ENCODE assay signal across 20 cellular contexts in the genomic region with DNA sequence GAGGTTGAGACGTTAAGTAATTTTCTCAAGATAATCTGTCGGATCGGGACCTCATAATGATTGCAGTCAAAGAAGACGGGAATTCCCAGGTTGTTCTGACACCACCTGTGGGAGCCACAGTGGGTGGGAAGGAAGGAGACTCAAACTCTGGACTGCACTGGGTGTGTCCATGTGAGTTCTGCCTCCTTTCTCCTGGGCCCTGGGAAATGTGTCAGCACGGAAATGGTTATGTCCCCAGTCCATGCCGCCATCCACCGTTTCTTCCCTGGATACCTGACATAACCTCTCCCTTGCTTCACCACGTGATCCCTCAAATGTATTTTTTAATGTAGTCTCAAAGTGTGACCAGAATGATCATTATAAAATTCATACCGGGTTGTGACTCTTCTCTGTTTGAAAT.
DNase-seq lines count a peak whose midpoint lies in the region; FAIRE-seq and TF ChIP-seq lines count a peak whose summit lies in the region.
"Had no signal": no experiment of that assay in that cellular context is flagged by ENCODE, and none has a peak within 500 bp of the region (broad histone marks: within the 10 kb centered on the region; RNA-seq: fewer than 3 reads in every experiment).

No MANE protein-coding gene starts in this region.

- TF ChIP-seq POLR2A in H1 (IDR thresholded peaks at IDR 0.05; ENCODE audit: control extremely low read depth in 1 of 2, low read depth in 2 of 2, low read length in 2 of 2) (no peak), transverse colon (IDR thresholded peaks at IDR 0.05) (no peak)

- H3K23me2 ChIP-seq in H1 (ENCODE audit: low read depth, low read length) = no peaks in the 10 kb centered on the region

- H3K4me2 ChIP-seq in H1 (ENCODE audit: insufficient read depth in 1 of 2, low read depth in 2 of 2, low read length in 2 of 2) (no peak overlapping the region), mesendoderm (ENCODE audit: low read length) (no peak overlapping the region)

- WGBS in HUES64 = 84% methylated on average over 7 of the region's 9 CpGs
- 84% methylated on average over 9 of the region's 9 CpGs; no CpG with 5 or more reads in 1 of the 2 experiments for WGBS in H1 (ENCODE audit: extremely low coverage in 1 of 2, insufficient coverage in 1 of 2, insufficient read length in 1 of 2, insufficient replicate concordance in 2 of 2, low coverage in 1 of 2, low lambda C conversion rate in 2 of 2, missing lambda C conversion rate in 1 of 2), 2 experiments
- WGBS in mesendoderm (ENCODE audit: extremely low coverage, insufficient coverage, low lambda C conversion rate) = no CpG with 5 or more reads among the region's 9 CpGs
- WGBS in transverse colon (ENCODE audit: low coverage in 1 of 2), 2 donors = 65 to 73% methylated on average over 6 to 9 of the region's 9 CpGs

- H3K9ac ChIP-seq in HUES64 (ENCODE audit: low read depth, low read length) (no peak overlapping the region), H1 (replicated peaks in 1 of 4; ENCODE audit: extremely low read depth in 1 of 4, low read depth in 3 of 4, low read length in 3 of 4) (no peak overlapping the region), mesendoderm (ENCODE audit: low read length) (no peak overlapping the region)

- DNase-seq in H1 (ENCODE audit: low read depth in 1 of 2, low spot score in 2 of 2) (no peak), mesendoderm (no peak), transverse colon (peak; percentile 21), NCI-H2196 (lab: John Stamatoyannopoulos, UW; ENCODE audit: unreplicated experiment) (no peak), SHP77 (lab: John Stamatoyannopoulos, UW) (no peak)
- DNase-seq in activated naive CD4-positive, alpha-beta T cell treated with anti-CD3 and anti-CD28 coated beads, Interleukin-2, amount 50 U/mL, for 16 hours = no peak
- DNase-seq: BE2C; C1 segment of cervical spinal cord; CD4-positive, CD25-positive, alpha-beta regulatory T cell; CD8-positive, alpha-beta memory T cell; COR-L47; DMS 273 treated with DMSO at 0.1 percent for 48 hours; DMS53; DND-41; EL; GOT3 had no signal

- H4K20me1 ChIP-seq in H1 (replicated peaks in 1 of 2; ENCODE audit: control insufficient read depth in 1 of 2, insufficient read depth in 2 of 2, low read length in 2 of 2) = no peaks in the 10 kb centered on the region

- TF ChIP-seq EP300 in H1 (IDR thresholded peaks at IDR 0.05; ENCODE audit: borderline replicate concordance in 1 of 2, low read depth in 2 of 2, low read length in 2 of 2) (no peak), transverse colon (IDR thresholded peaks at IDR 0.05; ENCODE audit: low read depth) (no peak)

- intact Hi-C loops in transverse colon (cut with DNase I; ENCODE audit: low total_unique reads) = no loop called here

- H2BK120ac ChIP-seq in H1 (replicated peaks; ENCODE audit: low read depth, low read length) (no peak overlapping the region), mesendoderm (ENCODE audit: low read depth, low read length) (no peak overlapping the region)

- FAIRE-seq in H1 (lab: Jason Lieb, UNC) = no peak
- FAIRE-seq: GM12878, HepG2 had no signal

- no peak overlapping the region for H4K8ac ChIP-seq in H1 (ENCODE audit: extremely low read depth, insufficient read depth, low read length)
- no peak overlapping the region for H4K8ac ChIP-seq in mesendoderm (ENCODE audit: low read depth, low read length)

- H4K5ac ChIP-seq in H1 (ENCODE audit: insufficient read length, low read depth, low read length) (no peak overlapping the region), mesendoderm (ENCODE audit: low read length) (no peak overlapping the region)

- H3K27me3 ChIP-seq in HUES64 (ENCODE audit: insufficient read depth, low read length) (no peaks in the 10 kb centered on the region; the same call in 1 of the 2 replicates), H1 (replicated peaks in 1 of 4; ENCODE audit: control insufficient read depth in 3 of 4, extremely low read depth in 1 of 4, insufficient read depth in 3 of 4, low read length in 3 of 4) (0 out of 7 replicates have a peak, but pooled peaks cover 0 to 3% (median 0%) of the 10 kb centered on the region in 4 experiments), mesendoderm (ENCODE audit: insufficient read depth, low read length, poor library complexity) (no peaks in the 10 kb centered on the region), transverse colon (no peaks in the 10 kb centered on the region)
- H3K27me3 ChIP-seq: BE2C had no signal

- H3K79me2 ChIP-seq in H1 (ENCODE audit: control insufficient read depth in 1 of 2, insufficient read depth in 2 of 2, low read length in 2 of 2) = no peaks in the 10 kb centered on the region
- H3K79me2 ChIP-seq in mesendoderm (ENCODE audit: control insufficient read depth, insufficient read depth, low read length) = no peaks in the 10 kb centered on the region

- no peak overlapping the region for H2BK5ac ChIP-seq in H1 (ENCODE audit: low read depth, low read length)
- peak overlapping the region; percentile 33 for H2BK5ac ChIP-seq in mesendoderm (ENCODE audit: low read length)

- H3K56ac ChIP-seq in H1 (replicated peaks; ENCODE audit: insufficient read length, low read depth, low read length) (no peak overlapping the region), mesendoderm (ENCODE audit: low read length) (peak overlapping the region; percentile 66)

- H3K27ac ChIP-seq in HUES64 (ENCODE audit: low read depth, low read length) (peak overlapping the region; percentile 36; the same call in 1 of the 2 replicates), H1 (ENCODE audit: low read depth, low read length) (no peak overlapping the region), mesendoderm (ENCODE audit: low read depth, low read length) (no peak overlapping the region), transverse colon (peak overlapping the region in 1 of 4 donors; percentile 38)

- CTCF ChIA-PET in H1 (lab: Charles Lee; ENCODE audit: partially characterized antibody) = interaction anchor here (0.7 to 5.1 kb wide), 3 partner anchors 11 to 165 kb away, joined by 3 to 21 read pairs (median 13); no protein-coding TSS in a partner anchor

- no peak for TF ChIP-seq CTCF in H1 (IDR thresholded peaks at IDR 0.05; ENCODE audit: control extremely low read depth in 1 of 3, insufficient read depth in 1 of 3, low read depth in 1 of 3, low read length in 3 of 3)
- TF ChIP-seq CTCF in transverse colon (IDR thresholded peaks at IDR 0.05) = no peak

- POLR2A ChIA-PET in H1 (lab: Charles Lee; ENCODE audit: partially characterized antibody) = no interaction called here

- peaks cover 31% of the 10 kb centered on the region for H3K4me1 ChIP-seq in HUES64 (ENCODE audit: insufficient read depth, low read length)
- H3K4me1 ChIP-seq in H1 (replicated peaks in 1 of 4; ENCODE audit: control insufficient read depth in 3 of 4, insufficient read depth in 4 of 4, low read length in 3 of 4) = peaks cover 3 to 16% (median 6%) of the 10 kb centered on the region in 4 experiments; a peak in 6 of 7 replicates
- H3K4me1 ChIP-seq in mesendoderm (ENCODE audit: control insufficient read depth, low read depth, low read length) = peaks cover 16% of the 10 kb centered on the region
- H3K4me1 ChIP-seq in transverse colon = no peaks in the 10 kb centered on the region
- H3K4me1 ChIP-seq: BE2C, HAP-1 had no signal

- in situ Hi-C loops in transverse colon (cut with MboI; ENCODE audit: low pct_ligation_motif_present in 1 of 4, low pct_unique_long_range_greater_than_20kb in 1 of 4, low sequenced_read_pairs in 3 of 4) = no loop called here

- H3K79me1 ChIP-seq in H1 (ENCODE audit: low read depth, low read length) = no peaks in the 10 kb centered on the region
- no peaks in the 10 kb centered on the region for H3K79me1 ChIP-seq in mesendoderm (ENCODE audit: low read length)

- H3K4me3 ChIP-seq in HUES64 (ENCODE audit: low read length) (no peak overlapping the region), H1 (ENCODE audit: extremely low read depth in 1 of 4, insufficient read depth in 2 of 4, low read depth in 3 of 4, low read length in 4 of 4) (no peak overlapping the region), mesendoderm (ENCODE audit: low read length) (no peak overlapping the region), transverse colon (no peak overlapping the region)
- H3K4me3 ChIP-seq: GM12878, HAP-1 had no signal

- no peaks in the 10 kb centered on the region for H3K9me3 ChIP-seq in HUES64 (ENCODE audit: insufficient read depth, low read depth, low read length)
- H3K9me3 ChIP-seq in H1 (ENCODE audit: insufficient read depth in 2 of 2, low read depth in 1 of 2, low read length in 1 of 2) = no peaks in the 10 kb centered on the region
- H3K9me3 ChIP-seq in transverse colon = no peaks in the 10 kb centered on the region
- H3K9me3 ChIP-seq: BE2C, HAP-1 had no signal

- H3K23ac ChIP-seq in H1 (ENCODE audit: insufficient read length) (no peak overlapping the region), mesendoderm (ENCODE audit: low read length) (no peak overlapping the region)

- H3K14ac ChIP-seq in H1 (ENCODE audit: insufficient read length) = no peak overlapping the region

- TF ChIP-seq RAD21 in H1 (IDR thresholded peaks at IDR 0.05 in 1 of 2, conservative IDR thresholded peaks at IDR 0.05 in 1 of 2; ENCODE audit: low read depth in 2 of 2, low read length in 2 of 2) = no peak

- no peaks in the 10 kb centered on the region for H3K36me3 ChIP-seq in HUES64 (ENCODE audit: insufficient read depth, low read length)
- no peaks in the 10 kb centered on the region for H3K36me3 ChIP-seq in H1 (ENCODE audit: control insufficient read depth in 2 of 4, insufficient read depth in 4 of 4, low read length in 3 of 4)
- no peaks in the 10 kb centered on the region for H3K36me3 ChIP-seq in mesendoderm (ENCODE audit: control insufficient read depth, insufficient read depth, low read length)
- no peaks in the 10 kb centered on the region for H3K36me3 ChIP-seq in transverse colon
- H3K36me3 ChIP-seq: BE2C, HAP-1 had no signal

- no peak overlapping the region for H2BK20ac ChIP-seq in H1 (ENCODE audit: low read length)

- H2BK15ac ChIP-seq in H1 (ENCODE audit: low read length) (no peak overlapping the region), mesendoderm (replicated peaks; ENCODE audit: low read depth) (no peak overlapping the region)

- no peak overlapping the region for H2AFZ ChIP-seq in H1 (ENCODE audit: low read length)

- H3K4ac ChIP-seq in H1 (replicated peaks; ENCODE audit: insufficient read length, low read depth, low read length) (no peak overlapping the region), mesendoderm (ENCODE audit: low read depth, low read length) (no peak overlapping the region)

- no peak overlapping the region for H2BK12ac ChIP-seq in H1 (ENCODE audit: low read depth, low read length)

- H3K18ac ChIP-seq in H1 (ENCODE audit: extremely low read depth, low read length) (no peak overlapping the region), mesendoderm (ENCODE audit: low read length) (no peak overlapping the region)

- peak overlapping the region; percentile 67; the same call in 1 of the 2 replicates for H2AK5ac ChIP-seq in H1 (ENCODE audit: low read depth, low read length)
- peak overlapping the region; percentile 82 for H2AK5ac ChIP-seq in mesendoderm (ENCODE audit: low read length)

- H4K91ac ChIP-seq in H1 (replicated peaks; ENCODE audit: insufficient read length, low read length) = no peak overlapping the region

TF ChIP-seq in H1, 55 proteins besides CTCF, POLR2A, EP300 and RAD21 (continues in another document):
- TF ChIP-seq CBX8 (IDR thresholded peaks at IDR 0.05; ENCODE audit: borderline replicate concordance, low read depth, low read length) = no peak
